Comparison of ENCODE assay signal across 1 cellular context in the genomic region with DNA sequence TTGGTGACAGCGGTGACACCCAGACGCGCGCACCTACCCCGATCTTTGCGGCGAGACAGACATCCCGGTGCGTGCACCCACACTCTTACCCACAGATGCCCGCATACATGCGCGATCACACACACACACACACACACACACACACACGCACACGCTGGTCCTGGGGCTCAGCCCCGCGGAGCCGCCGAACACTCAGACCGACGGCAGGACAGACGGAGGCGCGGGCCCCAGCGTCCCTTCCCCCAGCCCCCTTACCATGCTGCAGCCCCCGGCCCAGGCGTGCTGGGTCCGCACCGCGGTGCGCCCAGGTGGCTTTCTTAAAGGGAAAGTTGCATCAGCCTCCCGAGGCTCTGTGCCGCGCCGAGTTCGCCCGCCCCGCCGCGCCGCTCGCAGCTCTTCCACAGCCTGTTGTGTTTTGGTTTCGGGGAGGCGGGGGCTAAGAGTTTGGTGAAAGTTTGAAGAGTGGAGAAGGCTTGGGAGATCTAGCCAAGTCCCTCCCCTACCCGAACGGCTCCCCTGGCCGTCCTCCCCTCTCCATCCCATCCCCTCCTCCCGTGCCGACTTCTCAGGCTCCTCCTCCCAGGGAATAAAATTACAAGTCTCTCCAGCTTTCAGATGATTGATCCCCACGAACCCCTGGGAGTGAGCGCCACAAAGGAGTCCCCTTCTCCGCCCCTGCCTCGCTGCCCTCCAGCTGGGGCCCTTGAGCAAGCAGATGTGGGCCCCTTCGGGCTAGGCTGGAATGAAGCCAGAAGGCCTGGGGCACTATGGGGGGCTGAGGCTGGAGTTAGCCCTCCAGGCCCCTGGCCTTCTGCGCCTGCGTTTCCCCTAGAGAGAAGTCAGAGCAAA.
TF ChIP-seq lines count a peak whose summit lies in the region.

Gene SLC6A9, minus strand, starts transcription at position 412 of the 849 bp plus-strand sequence. CDS start 7,185 bp downstream, outside the sequence.

TF ChIP-seq in HepG2, 621 proteins besides CTCF, POLR2A, EP300 and RAD21 (continued from another document and continues in another):
- no peak for TF ChIP-seq ZBTB33 (CRISPR knock-in tag; IDR thresholded peaks at IDR 0.05)
- TF ChIP-seq, protein P1, sequence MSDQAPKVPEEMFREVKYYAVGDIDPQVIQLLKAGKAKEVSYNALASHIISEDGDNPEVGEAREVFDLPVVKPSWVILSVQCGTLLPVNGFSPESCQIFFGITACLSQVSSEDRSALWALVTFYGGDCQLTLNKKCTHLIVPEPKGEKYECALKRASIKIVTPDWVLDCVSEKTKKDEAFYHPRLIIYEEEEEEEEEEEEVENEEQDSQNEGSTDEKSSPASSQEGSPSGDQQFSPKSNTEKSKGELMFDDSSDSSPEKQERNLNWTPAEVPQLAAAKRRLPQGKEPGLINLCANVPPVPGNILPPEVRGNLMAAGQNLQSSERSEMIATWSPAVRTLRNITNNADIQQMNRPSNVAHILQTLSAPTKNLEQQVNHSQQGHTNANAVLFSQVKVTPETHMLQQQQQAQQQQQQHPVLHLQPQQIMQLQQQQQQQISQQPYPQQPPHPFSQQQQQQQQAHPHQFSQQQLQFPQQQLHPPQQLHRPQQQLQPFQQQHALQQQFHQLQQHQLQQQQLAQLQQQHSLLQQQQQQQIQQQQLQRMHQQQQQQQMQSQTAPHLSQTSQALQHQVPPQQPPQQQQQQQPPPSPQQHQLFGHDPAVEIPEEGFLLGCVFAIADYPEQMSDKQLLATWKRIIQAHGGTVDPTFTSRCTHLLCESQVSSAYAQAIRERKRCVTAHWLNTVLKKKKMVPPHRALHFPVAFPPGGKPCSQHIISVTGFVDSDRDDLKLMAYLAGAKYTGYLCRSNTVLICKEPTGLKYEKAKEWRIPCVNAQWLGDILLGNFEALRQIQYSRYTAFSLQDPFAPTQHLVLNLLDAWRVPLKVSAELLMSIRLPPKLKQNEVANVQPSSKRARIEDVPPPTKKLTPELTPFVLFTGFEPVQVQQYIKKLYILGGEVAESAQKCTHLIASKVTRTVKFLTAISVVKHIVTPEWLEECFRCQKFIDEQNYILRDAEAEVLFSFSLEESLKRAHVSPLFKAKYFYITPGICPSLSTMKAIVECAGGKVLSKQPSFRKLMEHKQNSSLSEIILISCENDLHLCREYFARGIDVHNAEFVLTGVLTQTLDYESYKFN (CRISPR knock-in tag; conservative IDR thresholded peaks at IDR 0.05), result peak; percentile 17; the same call in 1 of the 2 replicates
- TF ChIP-seq MLX (CRISPR knock-in tag; IDR thresholded peaks at IDR 0.05), result no peak
- 0 out of 2 replicates have a peak, but pooled peaks have one; percentile 41 for TF ChIP-seq PHF21A (CRISPR knock-in tag; IDR thresholded peaks at IDR 0.05)
- no peak for TF ChIP-seq ZNF556 (CRISPR knock-in tag; IDR thresholded peaks at IDR 0.05; ENCODE audit: borderline replicate concordance)
- peak; percentile 57 for TF ChIP-seq RBFOX2 (IDR thresholded peaks at IDR 0.05; ENCODE audit: low read depth, low read length)
- peak; percentile 26 for TF ChIP-seq PTBP1 (IDR thresholded peaks at IDR 0.05; ENCODE audit: low read depth, low read length, poor library complexity, severe bottlenecking)
- 0 out of 2 replicates have a peak, but pooled peaks have one; percentile 46 for TF ChIP-seq ZBTB7A (CRISPR knock-in tag; IDR thresholded peaks at IDR 0.05)
- TF ChIP-seq HNF4A (CRISPR knock-in tag; IDR thresholded peaks at IDR 0.05), result peak; percentile 33; the same call in 1 of the 2 replicates
- no peak for TF ChIP-seq ZNF260 (CRISPR knock-in tag; IDR thresholded peaks at IDR 0.05; ENCODE audit: borderline replicate concordance, low read depth)
- peak; percentile 50; the same call in 1 of the 2 replicates for TF ChIP-seq ZNF501 (CRISPR knock-in tag; IDR thresholded peaks at IDR 0.05)
- TF ChIP-seq HDAC1 (CRISPR knock-in tag; IDR thresholded peaks at IDR 0.05), result peak; percentile 27; the same call in 1 of the 2 replicates
- TF ChIP-seq GABPB1 (CRISPR knock-in tag; IDR thresholded peaks at IDR 0.05), result peak; percentile 37; the same call in 1 of the 2 replicates
- 0 out of 2 replicates have a peak, but pooled peaks have one; percentile 69 for TF ChIP-seq SRY (CRISPR knock-in tag; IDR thresholded peaks at IDR 0.05)
- 0 out of 2 replicates have a peak, but pooled peaks have one; percentile 55 for TF ChIP-seq ATF5 (CRISPR knock-in tag; IDR thresholded peaks at IDR 0.05; ENCODE audit: low read depth)
- peak; percentile 25; the same call in 1 of the 2 replicates for TF ChIP-seq ZNF768 (CRISPR knock-in tag; IDR thresholded peaks at IDR 0.05)
- no peak for TF ChIP-seq REXO4 (CRISPR knock-in tag; IDR thresholded peaks at IDR 0.05; ENCODE audit: borderline replicate concordance)
- TF ChIP-seq HBP1 (CRISPR knock-in tag; IDR thresholded peaks at IDR 0.05; ENCODE audit: low read depth), result peak; percentile 53; the same call in 1 of the 2 replicates
- no peak; the same call in 1 of the 2 replicates for TF ChIP-seq ZNF558 (CRISPR knock-in tag; IDR thresholded peaks at IDR 0.05; ENCODE audit: borderline replicate concordance)
- no peak for TF ChIP-seq TCF7L2 (IDR thresholded peaks at IDR 0.05; ENCODE audit: low read depth, low read length)
- no peak for TF ChIP-seq MYC (CRISPR knock-in tag; IDR thresholded peaks at IDR 0.05; ENCODE audit: borderline replicate concordance)
- TF ChIP-seq HMGXB4 (CRISPR knock-in tag; IDR thresholded peaks at IDR 0.05; ENCODE audit: borderline replicate concordance in 1 of 2, low read depth in 1 of 2), result peak in 1 of 2 experiments; percentile 41; a peak in 1 of 4 replicates
- TF ChIP-seq ARID4A (CRISPR knock-in tag; IDR thresholded peaks at IDR 0.05; ENCODE audit: borderline replicate concordance), result peak; percentile 13; the same call in 1 of the 2 replicates
- TF ChIP-seq ZNF256 (CRISPR knock-in tag; conservative IDR thresholded peaks at IDR 0.05), result no peak
- TF ChIP-seq SIN3A (IDR thresholded peaks at IDR 0.05; ENCODE audit: borderline replicate concordance, low read depth, low read length), result 0 out of 2 replicates have a peak, but pooled peaks have one; percentile 6
- TF ChIP-seq UBTF (CRISPR knock-in tag; IDR thresholded peaks at IDR 0.05), result peak; percentile 69; the same call in 1 of the 2 replicates
- TF ChIP-seq, protein P2, sequence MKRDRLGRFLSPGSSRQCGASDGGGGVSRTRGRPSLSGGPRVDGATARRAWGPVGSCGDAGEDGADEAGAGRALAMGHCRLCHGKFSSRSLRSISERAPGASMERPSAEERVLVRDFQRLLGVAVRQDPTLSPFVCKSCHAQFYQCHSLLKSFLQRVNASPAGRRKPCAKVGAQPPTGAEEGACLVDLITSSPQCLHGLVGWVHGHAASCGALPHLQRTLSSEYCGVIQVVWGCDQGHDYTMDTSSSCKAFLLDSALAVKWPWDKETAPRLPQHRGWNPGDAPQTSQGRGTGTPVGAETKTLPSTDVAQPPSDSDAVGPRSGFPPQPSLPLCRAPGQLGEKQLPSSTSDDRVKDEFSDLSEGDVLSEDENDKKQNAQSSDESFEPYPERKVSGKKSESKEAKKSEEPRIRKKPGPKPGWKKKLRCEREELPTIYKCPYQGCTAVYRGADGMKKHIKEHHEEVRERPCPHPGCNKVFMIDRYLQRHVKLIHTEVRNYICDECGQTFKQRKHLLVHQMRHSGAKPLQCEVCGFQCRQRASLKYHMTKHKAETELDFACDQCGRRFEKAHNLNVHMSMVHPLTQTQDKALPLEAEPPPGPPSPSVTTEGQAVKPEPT (CRISPR knock-in tag; IDR thresholded peaks at IDR 0.05; ENCODE audit: low read depth), result peak; percentile 42; the same call in 1 of the 2 replicates
- peak; percentile 77; the same call in 1 of the 2 replicates for TF ChIP-seq MTA1 (CRISPR knock-in tag; IDR thresholded peaks at IDR 0.05; ENCODE audit: borderline replicate concordance)
- TF ChIP-seq ZFX (CRISPR knock-in tag; IDR thresholded peaks at IDR 0.05; ENCODE audit: low read depth), result peak; percentile 91
- TF ChIP-seq ZNF441 (CRISPR knock-in tag; IDR thresholded peaks at IDR 0.05; ENCODE audit: borderline replicate concordance), result 0 out of 2 replicates have a peak, but pooled peaks have one; percentile 23
- TF ChIP-seq MED8 (CRISPR knock-in tag; IDR thresholded peaks at IDR 0.05; ENCODE audit: insufficient replicate concordance), result peak; percentile 23
- TF ChIP-seq YEATS4 (CRISPR knock-in tag; IDR thresholded peaks at IDR 0.05; ENCODE audit: borderline replicate concordance), result no peak; the same call in 1 of the 2 replicates
